Comparison of ENCODE assay signal across 16 cellular contexts in the genomic region with DNA sequence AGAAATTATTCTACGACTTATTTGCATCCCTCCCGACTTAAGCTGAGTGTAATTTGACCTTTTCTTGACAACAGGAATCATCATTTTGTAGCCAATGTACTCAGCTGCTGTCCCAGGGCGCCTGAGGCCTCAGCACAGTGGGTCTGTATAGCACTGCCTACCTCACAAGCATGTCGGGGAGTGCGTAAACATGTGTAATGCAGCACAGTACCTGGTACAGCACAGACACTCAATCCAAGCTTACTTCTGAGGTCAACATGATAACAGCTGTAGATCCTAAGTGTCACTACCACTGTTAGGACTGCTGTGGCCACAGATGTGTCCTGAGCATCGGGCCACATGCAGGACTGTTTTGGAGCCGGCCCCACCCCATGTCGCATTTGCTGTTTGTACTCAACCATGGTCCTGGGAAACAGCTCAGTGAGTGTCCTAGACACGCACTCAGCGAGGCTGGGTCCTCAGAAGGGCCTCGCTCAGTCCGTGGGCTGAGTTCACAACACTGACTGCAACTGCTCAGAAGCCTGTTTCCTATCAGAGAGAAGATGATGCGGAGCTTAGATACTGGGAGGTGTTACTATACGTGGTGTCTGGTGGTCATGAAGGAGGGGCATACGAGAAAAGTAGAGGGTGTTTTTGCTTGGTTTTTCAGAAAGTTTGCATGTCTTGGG. TPM values are rescaled to one million over a fixed set of nuclear protein-coding genes. Genes with fewer than 3 reads are reported as not detected.
A peak's percentile ranks its signal among the peaks of the same experiment; 100 is the strongest.
DNase-seq lines count a peak whose midpoint lies in the region; ATAC-seq and TF ChIP-seq lines count a peak whose summit lies in the region.
"Had no signal": no experiment of that assay in that cellular context is flagged by ENCODE, and none has a peak within 500 bp of the region (broad histone marks: within the 10 kb centered on the region; RNA-seq: fewer than 3 reads in every experiment).

No MANE protein-coding gene starts in this region.

- H3K4me3 ChIP-seq in right lobe of liver (no peak overlapping the region), tibial nerve (no peak overlapping the region), GM23338 (no peak overlapping the region)
- H3K4me3 ChIP-seq: HAP-1 had no signal

- no peak for TF ChIP-seq EP300 in tibial nerve (IDR thresholded peaks at IDR 0.05)

- no peaks in the 10 kb centered on the region for H4K20me1 ChIP-seq in GM23338 (replicated peaks; ENCODE audit: insufficient read depth)

- 91% methylated on average over 11 of the region's 15 CpGs for WGBS in right lobe of liver (ENCODE audit: insufficient coverage, low coverage, low lambda C conversion rate, missing lambda C conversion rate)
- WGBS in tibial nerve, 2 donors: 91 to 92% methylated on average over 14 to 15 of the region's 15 CpGs

- H3K4me3 Mint-ChIP-seq in WTC11: no peak overlapping the region
- H3K4me3 Mint-ChIP-seq in GM23338: no peak overlapping the region
- H3K4me3 Mint-ChIP-seq: CD4-positive, alpha-beta T cell had no signal

- no peak for TF ChIP-seq CTCF in WTC11 (IDR thresholded peaks at IDR 0.05)
- TF ChIP-seq CTCF in right lobe of liver (IDR thresholded peaks at IDR 0.05): no peak
- TF ChIP-seq CTCF in tibial nerve (IDR thresholded peaks at IDR 0.05): no peak
- TF ChIP-seq CTCF in GM23338 (conservative IDR thresholded peaks at IDR 0.05; ENCODE audit: low read depth in 2 of 2): no peak

- no peaks in the 10 kb centered on the region for H3K79me2 ChIP-seq in GM23338 (replicated peaks; ENCODE audit: insufficient read depth)

- DNase-seq in WTC11 (ENCODE audit: low spot score) (no peak), right lobe of liver (peak in 1 of 3 donors; percentile 45), posterior vena cava (ENCODE audit: low spot score) (peak; percentile 25), tibial nerve (ENCODE audit: low spot score in 2 of 2) (no peak), GM23338 (ENCODE audit: low spot score) (no peak)
- DNase-seq: ACHN; C1 segment of cervical spinal cord; Calu3; CD4-positive, alpha-beta T cell; DMS 273 treated with DMSO at 0.1 percent for 48 hours; KBM-7 had no signal

- H3F3A ChIP-seq in GM23338 (replicated peaks; ENCODE audit: low read depth): no peaks in the 10 kb centered on the region

- no peak overlapping the region for H3K4me2 ChIP-seq in GM23338

- H3K4me1 Mint-ChIP-seq in WTC11 (no peaks in the 10 kb centered on the region), GM23338 (no peaks in the 10 kb centered on the region)

- H3K4me1 ChIP-seq in right lobe of liver (no peaks in the 10 kb centered on the region), tibial nerve (no peaks in the 10 kb centered on the region), GM23338 (ENCODE audit: insufficient read depth) (no peaks in the 10 kb centered on the region)
- H3K4me1 ChIP-seq: HAP-1 had no signal

- H3K27ac ChIP-seq in right lobe of liver (peak overlapping the region in 1 of 3 donors; percentile 67), tibial nerve (peak overlapping the region in 1 of 4 donors; percentile 4), GM23338 (ENCODE audit: low read depth) (no peak overlapping the region)

- no peaks in the 10 kb centered on the region for H3K9me2 ChIP-seq in GM23338 (ENCODE audit: insufficient read depth)

- TF ChIP-seq POLR2A in right lobe of liver (IDR thresholded peaks at IDR 0.05) (no peak), tibial nerve (IDR thresholded peaks at IDR 0.05) (no peak)

- ATAC-seq in WTC11: no peak
- peak; percentile 17 to 51 (median 26) for ATAC-seq in right lobe of liver
- no peak for ATAC-seq in GM21367 (IDR thresholded peaks at IDR 0.05; ENCODE audit: unreplicated experiment)
- ATAC-seq in HG02840 (IDR thresholded peaks at IDR 0.05; ENCODE audit: low FRiP score, unreplicated experiment): no peak
- no peak for ATAC-seq in GM23338

- H3K9me3 ChIP-seq in right lobe of liver (no peaks in the 10 kb centered on the region), tibial nerve (no peaks in the 10 kb centered on the region)
- H3K9me3 ChIP-seq: HAP-1 had no signal

- peak overlapping the region; percentile 78 for H3K27ac Mint-ChIP-seq in WTC11
- no peak overlapping the region for H3K27ac Mint-ChIP-seq in GM23338
- H3K27ac Mint-ChIP-seq: CD4-positive, alpha-beta T cell had no signal

- H3K27me3 ChIP-seq in right lobe of liver: no peaks in the 10 kb centered on the region
- H3K27me3 ChIP-seq in tibial nerve: no peaks in the 10 kb centered on the region
- no peaks in the 10 kb centered on the region for H3K27me3 ChIP-seq in GM23338 (ENCODE audit: insufficient read depth)

- POLR2A ChIA-PET in WTC11 (lab: Charles Lee): no interaction called here

- CTCF ChIA-PET in WTC11 (lab: Charles Lee): interaction anchor here (1.7 kb wide), 1 partner anchor 21 kb away, joined by 7 read pairs; no protein-coding TSS in a partner anchor

- H3K36me3 Mint-ChIP-seq in WTC11: peaks cover 13% of the 10 kb centered on the region
- H3K36me3 Mint-ChIP-seq in GM23338 (ENCODE audit: low read depth): peaks cover 9% of the 10 kb centered on the region

- intact Hi-C loops in right lobe of liver (cut with DNase I) (no loop called here), posterior vena cava (cut with DNase I) (no loop called here)

- H3K9me3 Mint-ChIP-seq in WTC11 (no peaks in the 10 kb centered on the region), GM23338 (no peaks in the 10 kb centered on the region)
- H3K9me3 Mint-ChIP-seq: CD4-positive, alpha-beta T cell had no signal

- H2AFZ ChIP-seq in GM23338: no peak overlapping the region

- H3K36me3 ChIP-seq in right lobe of liver (peaks cover 0 to 33% (median 13%) of the 10 kb centered on the region in 4 donors), tibial nerve (peaks cover 2 to 75% (median 21%) of the 10 kb centered on the region in 3 donors), GM23338 (ENCODE audit: insufficient read depth) (no peaks in the 10 kb centered on the region)

- H3K27me3 Mint-ChIP-seq in WTC11 (ENCODE audit: low read depth) (no peaks in the 10 kb centered on the region), GM23338 (ENCODE audit: insufficient read depth, low read depth, poor library complexity) (peaks cover 3% of the 10 kb centered on the region)
- H3K27me3 Mint-ChIP-seq: CD4-positive, alpha-beta T cell had no signal

TF ChIP-seq in WTC11, 78 proteins besides CTCF, POLR2A, EP300 and RAD21 (continues in another document):
- TF ChIP-seq ETV6 (CRISPR knock-in tag; IDR thresholded peaks at IDR 0.05): no peak
- no peak for TF ChIP-seq ZNF219 (CRISPR knock-in tag; IDR thresholded peaks at IDR 0.05; ENCODE audit: borderline replicate concordance)
- no peak for TF ChIP-seq NFYB (CRISPR knock-in tag; conservative IDR thresholded peaks at IDR 0.05; ENCODE audit: low read depth)
- TF ChIP-seq, protein P1, sequence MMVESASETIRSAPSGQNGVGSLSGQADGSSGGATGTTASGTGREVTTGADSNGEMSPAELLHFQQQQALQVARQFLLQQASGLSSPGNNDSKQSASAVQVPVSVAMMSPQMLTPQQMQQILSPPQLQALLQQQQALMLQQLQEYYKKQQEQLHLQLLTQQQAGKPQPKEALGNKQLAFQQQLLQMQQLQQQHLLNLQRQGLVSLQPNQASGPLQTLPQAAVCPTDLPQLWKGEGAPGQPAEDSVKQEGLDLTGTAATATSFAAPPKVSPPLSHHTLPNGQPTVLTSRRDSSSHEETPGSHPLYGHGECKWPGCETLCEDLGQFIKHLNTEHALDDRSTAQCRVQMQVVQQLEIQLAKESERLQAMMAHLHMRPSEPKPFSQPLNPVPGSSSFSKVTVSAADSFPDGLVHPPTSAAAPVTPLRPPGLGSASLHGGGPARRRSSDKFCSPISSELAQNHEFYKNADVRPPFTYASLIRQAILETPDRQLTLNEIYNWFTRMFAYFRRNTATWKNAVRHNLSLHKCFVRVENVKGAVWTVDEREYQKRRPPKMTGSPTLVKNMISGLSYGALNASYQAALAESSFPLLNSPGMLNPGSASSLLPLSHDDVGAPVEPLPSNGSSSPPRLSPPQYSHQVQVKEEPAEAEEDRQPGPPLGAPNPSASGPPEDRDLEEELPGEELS (CRISPR knock-in tag; IDR thresholded peaks at IDR 0.05): no peak
- no peak for TF ChIP-seq JAZF1 (CRISPR knock-in tag; IDR thresholded peaks at IDR 0.05)
- TF ChIP-seq TP53 (CRISPR knock-in tag; IDR thresholded peaks at IDR 0.05): no peak
- TF ChIP-seq CREB1 (CRISPR knock-in tag; IDR thresholded peaks at IDR 0.05): no peak
- no peak for TF ChIP-seq OVOL2 (CRISPR knock-in tag; IDR thresholded peaks at IDR 0.05; ENCODE audit: borderline replicate concordance)

TF ChIP-seq in GM23338, 12 proteins besides CTCF, POLR2A, EP300 and RAD21 (continues in another document):
- no peak for TF ChIP-seq POLR2AphosphoS5 (IDR thresholded peaks at IDR 0.05; ENCODE audit: low read depth)
- no peak for TF ChIP-seq STAT1 (IDR thresholded peaks at IDR 0.05; ENCODE audit: unreplicated experiment)
- TF ChIP-seq, protein P2, sequence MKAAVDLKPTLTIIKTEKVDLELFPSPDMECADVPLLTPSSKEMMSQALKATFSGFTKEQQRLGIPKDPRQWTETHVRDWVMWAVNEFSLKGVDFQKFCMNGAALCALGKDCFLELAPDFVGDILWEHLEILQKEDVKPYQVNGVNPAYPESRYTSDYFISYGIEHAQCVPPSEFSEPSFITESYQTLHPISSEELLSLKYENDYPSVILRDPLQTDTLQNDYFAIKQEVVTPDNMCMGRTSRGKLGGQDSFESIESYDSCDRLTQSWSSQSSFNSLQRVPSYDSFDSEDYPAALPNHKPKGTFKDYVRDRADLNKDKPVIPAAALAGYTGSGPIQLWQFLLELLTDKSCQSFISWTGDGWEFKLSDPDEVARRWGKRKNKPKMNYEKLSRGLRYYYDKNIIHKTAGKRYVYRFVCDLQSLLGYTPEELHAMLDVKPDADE (IDR thresholded peaks at IDR 0.05): no peak
- no peak for TF ChIP-seq CREB1 (CRISPR knock-in tag; IDR thresholded peaks at IDR 0.05; ENCODE audit: low read depth)
- no peak for TF ChIP-seq JUNB (IDR thresholded peaks at IDR 0.05; ENCODE audit: unreplicated experiment)

RNA-seq across cellular contexts. Expression of a gene that starts 9.7 kb away (rescaled TPM):
- 0.09 to 0.25 TPM (median 0.22 TPM) in 3 replicates for total RNA-seq in WTC11 (2021)
- 100 to 1,000 TPM in 4 of 6 experiments, 10 to 100 TPM in 2; 49.7 to 615 (median 331) TPM for total RNA-seq in right lobe of liver
- not detected for total RNA-seq in posterior vena cava
- 1 to 10 TPM in 1 of 4 donors, under 1 TPM in 1, not detected in 2; 0.42 to 1.2 TPM for total RNA-seq in tibial nerve
- total RNA-seq in GM23338 (2014; rRNA removed; shearing (Covaris generic)): not detected in 2 replicates
- not detected in 2 replicates for polyA plus RNA-seq in GM23338 (2016; fragmentation: Nextera tagmentation; extraction: Ambion mirVana)
- total RNA-seq: A172; Calu3; CD4-positive, alpha-beta T cell; H1 had no signal
- polyA plus RNA-seq: H1 had no signal

Comparison
In these comparisons a context has a peak if more than half of its experiments do, and no peak if none do; other contexts are left out.
1. ATAC-seq: peak in right lobe of liver (4 of 4); none in WTC11 (single experiment), GM21367 (single experiment), HG02840 (single experiment) and GM23338 (single experiment).
2. RNA of a gene that starts 9.7 kb away (total RNA-seq): 49.7 to 615 TPM in right lobe of liver; 0.42 to 1.2 TPM in tibial nerve, 0.09 to 0.25 TPM in WTC11, not detected in posterior vena cava and not detected in GM23338; every median in the first group is over 10 times any median in the second.